8 cellular contexts compared by ENCODE assay signal in the genomic region with DNA sequence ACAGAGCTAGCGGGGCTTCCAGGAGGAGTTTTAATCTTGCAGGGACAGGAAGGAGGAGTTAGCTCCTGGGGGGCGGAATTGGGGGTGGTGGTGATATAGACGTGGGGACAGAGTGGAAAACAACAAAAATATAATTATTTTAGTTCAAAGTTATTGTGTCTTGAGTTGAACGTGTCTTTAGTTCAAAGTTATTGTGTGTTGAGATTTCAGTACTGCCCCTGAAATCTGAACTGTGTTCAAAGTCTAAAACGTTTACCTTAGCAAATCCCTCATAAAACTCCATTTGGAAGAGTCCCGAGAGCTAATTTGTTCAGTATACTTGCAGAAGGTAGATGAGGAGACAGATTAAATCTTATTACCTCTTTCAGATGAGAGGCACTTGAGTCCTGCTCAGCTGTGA.
A peak's percentile ranks its signal among the peaks of the same experiment; 100 is the strongest.
DNase-seq lines count a peak whose midpoint lies in the region; ATAC-seq and TF ChIP-seq lines count a peak whose summit lies in the region.
"Not testable (repeated sequence)": the region's sequence is repeated elsewhere in the genome, so short reads cannot be mapped to it uniquely, and the experiment has no call there.

No MANE protein-coding gene starts in this region.

- H3K27ac ChIP-seq in C4-2B = peak overlapping the region; percentile 60
- peak overlapping the region in 2 of 12 donors; percentile 71 to 81 for H3K27ac ChIP-seq in heart left ventricle

- H3K9me3 ChIP-seq in heart left ventricle = not testable (repeated sequence)

- H3K36me3 ChIP-seq in heart left ventricle = not testable (repeated sequence)

- H3K4me1 Mint-ChIP-seq in activated CD4-positive, alpha-beta T cell treated with anti-CD3 and anti-CD28 coated beads, Interleukin-2, amount 10 ng/mL, durations not matched to agents 24 days and 14 days = peaks cover 14% of the 10 kb centered on the region
- H3K4me1 Mint-ChIP-seq in brain = peaks cover 48% of the 10 kb centered on the region
- peaks cover 5 to 13% (median 8%) of the 10 kb centered on the region in 4 donors for H3K4me1 Mint-ChIP-seq in naive thymus-derived CD8-positive, alpha-beta T cell
- peaks cover 34% of the 10 kb centered on the region for H3K4me1 Mint-ChIP-seq in stimulated activated naive CD8-positive, alpha-beta T cell treated with anti-CD3 and anti-CD28 coated beads, Interleukin-15, amount 100 ng/mL, for 72 hours

- not testable (repeated sequence) for H3K27me3 ChIP-seq in heart left ventricle

- H3K27me3 Mint-ChIP-seq in activated CD4-positive, alpha-beta T cell treated with anti-CD3 and anti-CD28 coated beads, Interleukin-2, amount 10 ng/mL, durations not matched to agents 24 days and 14 days = peaks cover 26% of the 10 kb centered on the region
- peaks cover 18% of the 10 kb centered on the region for H3K27me3 Mint-ChIP-seq in brain
- H3K27me3 Mint-ChIP-seq in naive thymus-derived CD8-positive, alpha-beta T cell; stimulated activated naive CD8-positive, alpha-beta T cell treated with anti-CD3 and anti-CD28 coated beads, Interleukin-15, amount 100 ng/mL, for 72 hours: not testable (repeated sequence)

- not testable (repeated sequence) for TF ChIP-seq CTCF in C4-2B (conservative IDR thresholded peaks at IDR 0.05); HFF-Myc (IDR thresholded peaks at IDR 0.05; ENCODE audit: low read depth, low read length, missing control alignments); brain (conservative IDR thresholded peaks at IDR 0.05); heart left ventricle (IDR thresholded peaks at IDR 0.05)

- not testable (repeated sequence) for DNase-seq in HFF-Myc (ENCODE audit: extremely low read depth, low read depth); activated CD4-positive, alpha-beta T cell treated with anti-CD3 and anti-CD28 coated beads, Interleukin-2, amount 10 ng/mL, durations not matched to agents 24 days and 14 days; heart left ventricle; naive thymus-derived CD8-positive, alpha-beta T cell; stimulated activated naive CD8-positive, alpha-beta T cell treated with anti-CD3 and anti-CD28 coated beads, Interleukin-15, amount 100 ng/mL, for 72 hours
- DNase-seq in NCI-H82 treated with DMSO at 0.1 percent for 48 hours (lab: John Stamatoyannopoulos, UW; ENCODE audit: unreplicated experiment) = peak; percentile 58

- not testable (repeated sequence) for TF ChIP-seq POLR2A in heart left ventricle (IDR thresholded peaks at IDR 0.05)

- H3K4me1 ChIP-seq in heart left ventricle = peaks cover 0 to 12% (median 5%) of the 10 kb centered on the region in 12 donors

- not testable (repeated sequence) for ATAC-seq in heart left ventricle; naive thymus-derived CD8-positive, alpha-beta T cell; stimulated activated naive CD8-positive, alpha-beta T cell treated with anti-CD3 and anti-CD28 coated beads, Interleukin-15, amount 100 ng/mL, for 72 hours

- H3K4me3 Mint-ChIP-seq in activated CD4-positive, alpha-beta T cell treated with anti-CD3 and anti-CD28 coated beads, Interleukin-2, amount 10 ng/mL, durations not matched to agents 24 days and 14 days = peak overlapping the region; percentile 89
- peak overlapping the region; percentile 84 to 97 (median 93) for H3K4me3 Mint-ChIP-seq in brain
- peak overlapping the region in 9 of 10 donors; percentile 88 to 97 (median 94) for H3K4me3 Mint-ChIP-seq in naive thymus-derived CD8-positive, alpha-beta T cell
- peak overlapping the region; percentile 92 to 93 for H3K4me3 Mint-ChIP-seq in stimulated activated naive CD8-positive, alpha-beta T cell treated with anti-CD3 and anti-CD28 coated beads, Interleukin-15, amount 100 ng/mL, for 72 hours

- H3K9me3 Mint-ChIP-seq in activated CD4-positive, alpha-beta T cell treated with anti-CD3 and anti-CD28 coated beads, Interleukin-2, amount 10 ng/mL, durations not matched to agents 24 days and 14 days; brain; naive thymus-derived CD8-positive, alpha-beta T cell; stimulated activated naive CD8-positive, alpha-beta T cell treated with anti-CD3 and anti-CD28 coated beads, Interleukin-15, amount 100 ng/mL, for 72 hours: not testable (repeated sequence)

- H3K4me3 ChIP-seq in HFF-Myc (replicated peaks; ENCODE audit: low read depth, low read length) (peak overlapping the region; percentile 46), heart left ventricle (peak overlapping the region in 8 of 12 donors; percentile 60 to 92 (median 74))

- intact Hi-C loops in activated CD4-positive, alpha-beta T cell treated with anti-CD3 and anti-CD28 coated beads, Interleukin-2, amount 10 ng/mL, durations not matched to agents 24 days and 14 days (cut with micrococcal nuclease) = loop anchor here (5.0 kb wide), 1 partner anchor 404 kb away; the partner anchor contains the start of genes PPP1CA and TBC1D10C
- intact Hi-C loops in heart left ventricle (cut with DNase I) = loop anchor here in 1 of 10 donors (10.0 kb wide), 1 partner anchor 172 kb away; the partner anchor contains the start of gene TBX10

- H3K27ac Mint-ChIP-seq in activated CD4-positive, alpha-beta T cell treated with anti-CD3 and anti-CD28 coated beads, Interleukin-2, amount 10 ng/mL, durations not matched to agents 24 days and 14 days; stimulated activated naive CD8-positive, alpha-beta T cell treated with anti-CD3 and anti-CD28 coated beads, Interleukin-15, amount 100 ng/mL, for 72 hours: not testable (repeated sequence)
- peak overlapping the region in 4 of 5 experiments; percentile 38 to 68 (median 53) for H3K27ac Mint-ChIP-seq in brain
- H3K27ac Mint-ChIP-seq in naive thymus-derived CD8-positive, alpha-beta T cell = peak overlapping the region in 8 of 10 donors; percentile 8 to 99 (median 70)

- 27 to 36% (median 31%) methylated on average over 6 of the region's 6 CpGs for WGBS in heart left ventricle, 4 donors

- not testable (repeated sequence) for H3K36me3 Mint-ChIP-seq in activated CD4-positive, alpha-beta T cell treated with anti-CD3 and anti-CD28 coated beads, Interleukin-2, amount 10 ng/mL, durations not matched to agents 24 days and 14 days (ENCODE audit: low read depth); brain; naive thymus-derived CD8-positive, alpha-beta T cell

- POLR2A ChIA-PET in naive thymus-derived CD8-positive, alpha-beta T cell (lab: Charles Lee) = not testable (repeated sequence)
